ENCODE assay signal across 8 cellular contexts in the genomic region with DNA sequence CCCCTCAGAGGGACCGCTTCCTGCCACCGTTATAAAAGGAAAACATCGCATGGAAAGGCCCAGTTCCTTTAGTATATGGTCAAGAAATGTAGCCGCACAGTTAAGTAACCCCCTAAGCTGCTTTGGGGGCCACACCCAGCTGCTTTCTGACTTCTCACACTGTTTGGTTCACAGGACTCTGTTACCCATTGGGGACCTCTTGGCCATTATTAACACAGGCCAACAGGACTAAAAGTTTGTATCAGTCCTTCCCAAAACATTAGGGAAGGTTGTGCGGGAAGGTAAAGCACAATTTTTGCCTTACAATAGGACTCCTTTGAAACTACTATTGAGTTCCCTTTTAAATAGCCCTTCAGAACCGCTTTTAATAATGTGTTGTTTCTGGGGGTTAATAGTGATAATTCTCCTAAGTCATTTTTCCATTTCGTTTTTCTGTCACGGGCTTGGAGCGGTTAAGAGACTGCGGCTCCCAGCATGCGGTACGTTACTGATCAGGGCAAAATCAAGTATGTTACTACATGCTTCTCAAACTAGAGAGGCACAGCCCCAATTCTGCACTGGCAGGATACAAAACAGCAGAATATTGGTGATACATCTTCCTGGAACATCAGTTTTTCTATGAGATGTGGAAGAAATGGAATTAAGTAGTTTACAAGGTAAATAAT. TPM values are rescaled to one million over a fixed set of nuclear protein-coding genes. Genes with fewer than 3 reads are reported as not detected.
DNase-seq lines count a peak whose midpoint lies in the region; ATAC-seq, FAIRE-seq and TF ChIP-seq lines count a peak whose summit lies in the region.

No MANE protein-coding gene starts in this region.

- H3K9ac ChIP-seq in OCI-LY3 (ENCODE audit: low read length) (peak overlapping the region; percentile 79), endothelial cell of umbilical vein (replicated peaks; ENCODE audit: extremely low read depth, insufficient read depth, low read length) (peak overlapping the region; percentile 79)

- dilution Hi-C loops in endothelial cell of umbilical vein (cut with MboI; ENCODE audit: extremely low pct_ligation_motif_present, low sequenced_read_pairs), result no loop called here

- no peaks in the 10 kb centered on the region for H3K9me1 ChIP-seq in endothelial cell of umbilical vein (replicated peaks; ENCODE audit: control insufficient read depth, extremely low read depth, insufficient read depth, low read length)

- no TSS peak for BruUV-seq in endothelial cell of umbilical vein (replicated peaks; lab: Mats Ljungman, UMichigan)

- H3K27ac ChIP-seq in OCI-LY3 (ENCODE audit: low read length) (peak overlapping the region; percentile 43; the same call in 1 of the 2 replicates), endothelial cell of umbilical vein (ENCODE audit: insufficient read depth, low read depth, low read length) (peak overlapping the region; percentile 79), prostate gland (peak overlapping the region; percentile 80 to 90)

- H3K79me2 ChIP-seq in OCI-LY3 (ENCODE audit: low read length), result no peaks in the 10 kb centered on the region
- H3K79me2 ChIP-seq in endothelial cell of umbilical vein (ENCODE audit: control insufficient read depth, insufficient read depth, low read length), result no peaks in the 10 kb centered on the region

- H3K4me3 ChIP-seq in OCI-LY3 (ENCODE audit: low read length), result peak overlapping the region; percentile 84
- H3K4me3 ChIP-seq in endothelial cell of umbilical vein (replicated peaks in 1 of 3; ENCODE audit: insufficient read depth in 1 of 3, low read depth in 1 of 3, low read length in 3 of 3), result peak overlapping the region; percentile 51 to 72 (median 63)
- peak overlapping the region; percentile 51 to 53 for H3K4me3 ChIP-seq in prostate gland

- H3K36me3 ChIP-seq in OCI-LY3 (replicated peaks; ENCODE audit: low read depth, low read length) (no peaks in the 10 kb centered on the region), endothelial cell of umbilical vein (ENCODE audit: control insufficient read depth in 2 of 2, extremely low read depth in 1 of 2, insufficient read depth in 2 of 2, low read length in 2 of 2) (peaks cover 0 to 6% of the 10 kb centered on the region in 2 experiments), prostate gland (no peaks in the 10 kb centered on the region)

- no peaks in the 10 kb centered on the region for H4K20me1 ChIP-seq in OCI-LY3 (ENCODE audit: insufficient read depth, low read length)
- no peaks in the 10 kb centered on the region for H4K20me1 ChIP-seq in endothelial cell of umbilical vein (replicated peaks; ENCODE audit: control insufficient read depth, extremely low read depth, insufficient read depth, low read length)

- intact Hi-C loops in endothelial cell of umbilical vein (cut with micrococcal nuclease), result loop anchor here (1.0 kb wide), 6 partner anchors 8 to 691 kb away; partner anchors contain the start of gene PPP1R3G
- intact Hi-C loops in prostate gland (cut with DNase I), result loop anchor here (10.0 kb wide), 1 partner anchor 230 kb away; the partner anchor contains the start of gene CDYL

- TF ChIP-seq CTCF in OCI-LY3 (IDR thresholded peaks at IDR 0.05; ENCODE audit: low read depth, low read length) (no peak), endothelial cell of umbilical vein (IDR thresholded peaks at IDR 0.05; ENCODE audit: extremely low read depth in 1 of 2, insufficient read depth in 1 of 2, low read depth in 1 of 2, low read length in 2 of 2) (no peak), prostate gland (IDR thresholded peaks at IDR 0.05) (no peak)

- peaks cover 4% of the 10 kb centered on the region; the same call in 1 of the 2 replicates for H3K4me1 ChIP-seq in OCI-LY3 (ENCODE audit: low read length)
- H3K4me1 ChIP-seq in endothelial cell of umbilical vein (ENCODE audit: control insufficient read depth, extremely low read depth, insufficient read depth, low read length), result peaks cover 7% of the 10 kb centered on the region
- no peaks in the 10 kb centered on the region for H3K4me1 ChIP-seq in prostate gland (replicated peaks)

- no peaks in the 10 kb centered on the region for H3K9me3 ChIP-seq in OCI-LY3 (ENCODE audit: insufficient read depth, low read length)
- H3K9me3 ChIP-seq in endothelial cell of umbilical vein (replicated peaks; ENCODE audit: control insufficient read depth, insufficient read depth, low read length), result no peaks in the 10 kb centered on the region
- H3K9me3 ChIP-seq in prostate gland, result no peaks in the 10 kb centered on the region

- TF ChIP-seq POLR2A in endothelial cell of umbilical vein (IDR thresholded peaks at IDR 0.05; ENCODE audit: low read depth, low read length) (no peak), prostate gland (IDR thresholded peaks at IDR 0.05) (no peak)

- FAIRE-seq in GM19239 (lab: Jason Lieb, UNC) (peak; percentile 47), endothelial cell of umbilical vein (lab: Jason Lieb, UNC) (peak; percentile 62)

- DNase-seq in GM19239 (ENCODE audit: insufficient read length, low spot score) (no peak), endothelial cell of umbilical vein (ENCODE audit: low read depth, low spot score) (no peak), prostate gland (ENCODE audit: low spot score) (no peak)

- no peaks in the 10 kb centered on the region for H3K27me3 ChIP-seq in OCI-LY3 (ENCODE audit: low read depth, low read length)
- H3K27me3 ChIP-seq in endothelial cell of umbilical vein (ENCODE audit: control insufficient read depth in 2 of 2, insufficient read depth in 2 of 2, low read length in 2 of 2), result no peaks in the 10 kb centered on the region
- H3K27me3 ChIP-seq in prostate gland (replicated peaks; ENCODE audit: insufficient read depth), result no peaks in the 10 kb centered on the region

- CTCF ChIA-PET in endothelial cell of umbilical vein (lab: Charles Lee), result interaction anchor here (1.0 to 2.4 kb wide), 7 partner anchors 9 to 399 kb away, joined by 3 to 12 read pairs (median 6); no protein-coding TSS in a partner anchor

- WGBS in prostate gland, result 56% methylated on average over 12 of the region's 12 CpGs

- POLR2A ChIA-PET in endothelial cell of umbilical vein (lab: Charles Lee), result interaction anchor here (0.7 kb wide), 1 partner anchor 8 kb away, joined by 4 read pairs; no protein-coding TSS in a partner anchor

- H3K4me2 ChIP-seq in OCI-LY3 (ENCODE audit: low read length), result peak overlapping the region; percentile 90
- H3K4me2 ChIP-seq in endothelial cell of umbilical vein (ENCODE audit: insufficient read depth, low read length), result peak overlapping the region; percentile 84

- ATAC-seq in esophagus mucosa (no peak), HG03135 (IDR thresholded peaks at IDR 0.05; ENCODE audit: unreplicated experiment) (no peak), GM18858 (IDR thresholded peaks at IDR 0.05; ENCODE audit: unreplicated experiment) (no peak), HG02588 (IDR thresholded peaks at IDR 0.05; ENCODE audit: unreplicated experiment) (no peak)

- peak overlapping the region; percentile 67 for H2AFZ ChIP-seq in OCI-LY3 (ENCODE audit: low read depth, low read length)
- peak overlapping the region; percentile 97 for H2AFZ ChIP-seq in endothelial cell of umbilical vein (ENCODE audit: low read depth, low read length)

TF ChIP-seq in endothelial cell of umbilical vein, 7 proteins besides CTCF, POLR2A, EP300 and RAD21:
- no peak for TF ChIP-seq GATA2 (IDR thresholded peaks at IDR 0.05; ENCODE audit: insufficient read depth, insufficient read length, low read depth, low read length)
- TF ChIP-seq MAX (IDR thresholded peaks at IDR 0.05; ENCODE audit: insufficient read depth, insufficient read length), result no peak

RNA-seq across cellular contexts. Expression of gene RPP40, which starts 0.7 kb away (rescaled TPM):
- 12.6 and 15.3 TPM in 2 replicates for total RNA-seq in endothelial cell of umbilical vein
- polyA plus RNA-seq in endothelial cell of umbilical vein, result 6.4 and 10.2 TPM in 2 replicates
- 7.1 and 9.1 TPM in 2 replicates for polyA plus RNA-seq in endothelial cell of umbilical vein (2011; cell fraction: cytosol; rRNA removed)
- 4.7 and 5.0 TPM in 2 replicates for polyA plus RNA-seq in endothelial cell of umbilical vein (2011; cell fraction: nucleus; rRNA removed)
- 18.3 and 25.7 TPM in 2 replicates for polyA plus RNA-seq in endothelial cell of umbilical vein (2012)
- 4.9 and 11.7 TPM in 2 replicates for polyA minus RNA-seq in endothelial cell of umbilical vein
- polyA minus RNA-seq in endothelial cell of umbilical vein (2011; cell fraction: cytosol; rRNA and poly(A)+ RNA removed), result 3.9 TPM
- 3.3 and 3.5 TPM in 2 replicates for polyA minus RNA-seq in endothelial cell of umbilical vein (2011; cell fraction: nucleus; rRNA and poly(A)+ RNA removed)
- 1 to 10 TPM; 4.1 to 5.5 TPM for total RNA-seq in prostate gland
- total RNA-seq in esophagus mucosa, result 12.8 TPM
